Comparison of ENCODE assay signal across 14 cellular contexts in the genomic region with DNA sequence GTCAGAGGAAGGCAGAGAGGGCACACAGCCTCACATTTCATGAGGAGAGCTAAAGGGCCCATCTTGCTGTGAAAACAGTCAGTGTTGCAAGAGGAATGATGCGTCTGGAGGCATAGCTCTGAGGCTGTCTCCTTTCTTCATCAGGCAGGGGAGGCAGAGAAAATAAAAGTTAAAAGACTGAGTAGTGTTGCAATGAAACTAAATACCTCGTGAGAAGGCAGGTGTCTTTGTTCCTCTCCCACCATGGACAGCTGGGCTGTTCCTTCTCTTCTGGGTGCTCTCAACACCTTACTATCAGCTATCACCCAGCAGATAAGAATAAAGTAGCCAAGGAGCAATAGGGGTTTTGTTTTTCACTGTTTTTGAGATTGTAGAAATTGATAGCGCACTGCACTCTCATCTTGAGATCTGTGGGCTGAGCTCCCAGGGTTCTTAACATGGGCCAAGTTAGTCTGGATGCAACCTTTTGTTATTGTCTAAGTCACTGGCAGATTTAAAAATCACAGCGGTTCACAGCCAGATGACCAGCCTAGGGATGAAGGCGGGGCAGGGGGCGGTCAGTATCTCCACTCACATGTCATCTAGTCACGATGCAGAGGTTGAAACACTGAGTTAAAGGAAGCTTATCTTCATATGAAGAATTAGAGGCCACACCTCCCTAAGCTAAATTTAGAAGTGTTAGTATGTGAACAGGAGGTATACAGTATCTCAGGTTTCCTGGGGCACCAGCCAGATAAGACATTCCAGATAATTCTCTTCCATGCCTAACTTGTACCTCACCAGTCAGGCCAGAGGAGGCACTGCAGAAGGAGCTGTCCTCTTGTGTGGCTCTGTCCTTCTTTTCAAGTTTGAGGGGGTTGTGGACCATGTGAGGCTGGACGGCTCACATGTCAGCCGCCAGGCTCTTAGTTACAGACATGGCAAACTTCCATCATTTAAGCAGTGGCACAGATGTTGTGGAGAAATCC. TPM values are rescaled to one million over a fixed set of nuclear protein-coding genes. Genes with fewer than 3 reads are reported as not detected.
DNase-seq lines count a peak whose midpoint lies in the region; ATAC-seq, FAIRE-seq and TF ChIP-seq lines count a peak whose summit lies in the region.
"Had no signal": no experiment of that assay in that cellular context is flagged by ENCODE, and none has a peak within 500 bp of the region (broad histone marks: within the 10 kb centered on the region; RNA-seq: fewer than 3 reads in every experiment).

No MANE protein-coding gene starts in this region.

- CTCF ChIA-PET in H1 (lab: Charles Lee; ENCODE audit: partially characterized antibody): interaction anchor here (0.7 to 3.2 kb wide), 31 partner anchors 8 to 386 kb away, joined by 3 to 20 read pairs (median 4); a partner anchor contains a TSS

- no peak overlapping the region for H3K23ac ChIP-seq in H1 (ENCODE audit: insufficient read length)

- FAIRE-seq in H1 (lab: Jason Lieb, UNC): peak; percentile 66

- H2BK15ac ChIP-seq in H1 (ENCODE audit: low read length): no peak overlapping the region

- no peak overlapping the region for H3K9ac ChIP-seq in H1 (replicated peaks in 1 of 4; ENCODE audit: extremely low read depth in 1 of 4, low read depth in 3 of 4, low read length in 3 of 4)

- no peak overlapping the region for H2BK20ac ChIP-seq in H1 (ENCODE audit: low read length)

- peak; percentile 28 to 70 (median 52); a peak in 3 of 4 replicates for TF ChIP-seq CTCF in H1 (IDR thresholded peaks at IDR 0.05; ENCODE audit: control extremely low read depth in 1 of 3, insufficient read depth in 1 of 3, low read depth in 1 of 3, low read length in 3 of 3)
- TF ChIP-seq CTCF in mesothelial cell of epicardium (IDR thresholded peaks at IDR 0.05; ENCODE audit: unreplicated experiment): peak; percentile 11

- H2BK12ac ChIP-seq in H1 (ENCODE audit: low read depth, low read length): no peak overlapping the region

- peaks cover 7% of the 10 kb centered on the region for H3K4me1 Mint-ChIP-seq in mesothelial cell of epicardium

- H3K27ac Mint-ChIP-seq in mesothelial cell of epicardium: no peak overlapping the region

- H3K36me3 ChIP-seq in H1 (ENCODE audit: control insufficient read depth in 2 of 4, insufficient read depth in 4 of 4, low read length in 3 of 4): no peaks in the 10 kb centered on the region
- H3K36me3 ChIP-seq: SJSA1, suprapubic skin had no signal

- no peak overlapping the region for H4K5ac ChIP-seq in H1 (ENCODE audit: insufficient read length, low read depth, low read length)

- no peak overlapping the region for H2AK5ac ChIP-seq in H1 (ENCODE audit: low read depth, low read length)

- POLR2A ChIA-PET in H1 (lab: Charles Lee; ENCODE audit: partially characterized antibody): no interaction called here

- H3K14ac ChIP-seq in H1 (ENCODE audit: insufficient read length): no peak overlapping the region

- intact Hi-C loops in Right ventricle myocardium inferior (cut with DNase I) (loop anchor here (1.0 to 5.0 kb wide), 3 partner anchors 36 to 68 kb away; a partner anchor contains a TSS), cardiac septum (cut with DNase I) (loop anchor here (2.0 to 5.0 kb wide), 2 partner anchors 35 to 48 kb away; no protein-coding TSS in a partner anchor)

- peak overlapping the region; percentile 57; the same call in 1 of the 2 replicates for H2AFZ ChIP-seq in H1 (ENCODE audit: low read length)

- no peak for TF ChIP-seq EP300 in H1 (IDR thresholded peaks at IDR 0.05; ENCODE audit: borderline replicate concordance in 1 of 2, low read depth in 2 of 2, low read length in 2 of 2)

- H3K9me3 Mint-ChIP-seq in mesothelial cell of epicardium: peaks cover 4% of the 10 kb centered on the region

- H4K91ac ChIP-seq in H1 (replicated peaks; ENCODE audit: insufficient read length, low read length): no peak overlapping the region

- ATAC-seq in Right ventricle myocardium inferior (peak; percentile 88), GM21528 (IDR thresholded peaks at IDR 0.05; ENCODE audit: low FRiP score, unreplicated experiment) (no peak), GM21390 (IDR thresholded peaks at IDR 0.05; ENCODE audit: unreplicated experiment) (no peak), HG03280 (IDR thresholded peaks at IDR 0.05; ENCODE audit: unreplicated experiment) (no peak)

- DNase-seq in Right ventricle myocardium inferior (ENCODE audit: missing footprints) (no peak), cardiac septum (ENCODE audit: low spot score) (no peak), H1 (ENCODE audit: low read depth in 1 of 2, low spot score in 2 of 2) (peak in 1 of 2 experiments; percentile 46), mesothelial cell of epicardium (ENCODE audit: low spot score in 2 of 2, unreplicated experiment in 2 of 2) (no peak), NCI-H1105 (lab: John Stamatoyannopoulos, UW) (no peak)
- DNase-seq: activated naive CD4-positive, alpha-beta T cell treated with anti-CD3 and anti-CD28 coated beads, Interleukin-2, amount 50 U/mL, for 16 hours; hippocampal formation; KBM-7; stimulated activated CD4-positive, alpha-beta T cell treated with anti-CD3 and anti-CD28 coated beads, Interleukin-4, amount 100 ng/mL, for 24 hours had no signal

- peaks cover 5% of the 10 kb centered on the region for H3K27me3 Mint-ChIP-seq in mesothelial cell of epicardium (ENCODE audit: low read depth)

- no peaks in the 10 kb centered on the region for H4K20me1 ChIP-seq in H1 (replicated peaks in 1 of 2; ENCODE audit: control insufficient read depth in 1 of 2, insufficient read depth in 2 of 2, low read length in 2 of 2)

- H3K79me2 ChIP-seq in H1 (ENCODE audit: control insufficient read depth in 1 of 2, insufficient read depth in 2 of 2, low read length in 2 of 2): no peaks in the 10 kb centered on the region

- no peaks in the 10 kb centered on the region for H3K4me1 ChIP-seq in H1 (replicated peaks in 1 of 4; ENCODE audit: control insufficient read depth in 3 of 4, insufficient read depth in 4 of 4, low read length in 3 of 4)
- H3K4me1 ChIP-seq: SJSA1 had no signal

- H3K9me3 ChIP-seq in H1 (ENCODE audit: insufficient read depth in 2 of 2, low read depth in 1 of 2, low read length in 1 of 2): no peaks in the 10 kb centered on the region
- H3K9me3 ChIP-seq: SJSA1, suprapubic skin had no signal

- no peak overlapping the region for H3K4me3 ChIP-seq in H1 (ENCODE audit: extremely low read depth in 1 of 4, insufficient read depth in 2 of 4, low read depth in 3 of 4, low read length in 4 of 4)
- H3K4me3 ChIP-seq: SJSA1, suprapubic skin had no signal

- no peak overlapping the region for H4K8ac ChIP-seq in H1 (ENCODE audit: extremely low read depth, insufficient read depth, low read length)

- TF ChIP-seq RAD21 in H1 (IDR thresholded peaks at IDR 0.05 in 1 of 2, conservative IDR thresholded peaks at IDR 0.05 in 1 of 2; ENCODE audit: low read depth in 2 of 2, low read length in 2 of 2): peak; percentile 35 to 46; a peak in 3 of 4 replicates

- no peak overlapping the region for H2BK5ac ChIP-seq in H1 (ENCODE audit: low read depth, low read length)

- H2BK120ac ChIP-seq in H1 (replicated peaks; ENCODE audit: low read depth, low read length): no peak overlapping the region

- H3K79me1 ChIP-seq in H1 (ENCODE audit: low read depth, low read length): no peaks in the 10 kb centered on the region

- H3K18ac ChIP-seq in H1 (ENCODE audit: extremely low read depth, low read length): no peak overlapping the region

- WGBS in H1 (ENCODE audit: extremely low coverage in 1 of 2, insufficient coverage in 1 of 2, insufficient read length in 1 of 2, insufficient replicate concordance in 2 of 2, low coverage in 1 of 2, low lambda C conversion rate in 2 of 2, missing lambda C conversion rate in 1 of 2), 2 experiments: 88% methylated on average over 9 of the region's 9 CpGs; no CpG with 5 or more reads in 1 of the 2 experiments

- no peak overlapping the region for H3K56ac ChIP-seq in H1 (replicated peaks; ENCODE audit: insufficient read length, low read depth, low read length)

- H3K23me2 ChIP-seq in H1 (ENCODE audit: low read depth, low read length): no peaks in the 10 kb centered on the region

- no peaks in the 10 kb centered on the region for H3K36me3 Mint-ChIP-seq in mesothelial cell of epicardium

- TF ChIP-seq POLR2A in H1 (IDR thresholded peaks at IDR 0.05; ENCODE audit: control extremely low read depth in 1 of 2, low read depth in 2 of 2, low read length in 2 of 2): no peak

- H3K27me3 ChIP-seq in H1 (replicated peaks in 1 of 4; ENCODE audit: control insufficient read depth in 3 of 4, extremely low read depth in 1 of 4, insufficient read depth in 3 of 4, low read length in 3 of 4): no peaks in the 10 kb centered on the region
- H3K27me3 ChIP-seq: SJSA1, suprapubic skin had no signal

- no peak overlapping the region for H3K4ac ChIP-seq in H1 (replicated peaks; ENCODE audit: insufficient read length, low read depth, low read length)

- no peak overlapping the region for H3K4me3 Mint-ChIP-seq in mesothelial cell of epicardium

- no peak overlapping the region for H3K4me2 ChIP-seq in H1 (ENCODE audit: insufficient read depth in 1 of 2, low read depth in 2 of 2, low read length in 2 of 2)

- no peak overlapping the region for H3K27ac ChIP-seq in H1 (ENCODE audit: low read depth, low read length)
- H3K27ac ChIP-seq: SJSA1, suprapubic skin had no signal

TF ChIP-seq in H1, 55 proteins besides CTCF, POLR2A, EP300 and RAD21:
- TF ChIP-seq CBX5 (IDR thresholded peaks at IDR 0.05; ENCODE audit: low read depth, low read length) (no peak), TEAD4 (IDR thresholded peaks at IDR 0.05; ENCODE audit: low read depth, low read length) (0 out of 2 replicates have a peak, but pooled peaks have one; percentile 11)
- TF ChIP-seq, protein P1, sequence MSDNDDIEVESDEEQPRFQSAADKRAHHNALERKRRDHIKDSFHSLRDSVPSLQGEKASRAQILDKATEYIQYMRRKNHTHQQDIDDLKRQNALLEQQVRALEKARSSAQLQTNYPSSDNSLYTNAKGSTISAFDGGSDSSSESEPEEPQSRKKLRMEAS (IDR thresholded peaks at IDR 0.05): peak; percentile 40; the same call in 1 of the 2 replicates

RNA-seq across cellular contexts. Expression of a gene that starts 36.9 kb away (rescaled TPM):
- 58.7 TPM for total RNA-seq in Right ventricle myocardium inferior
- 74.4 TPM for total RNA-seq in cardiac septum
- 5.2 and 5.3 TPM in 2 replicates for total RNA-seq in H1 (2021; fragmentation: NEBNext Ultra II Directional; extraction: Animal tissue kit (Norgen Biotek cat#: 25700))
- polyA plus RNA-seq in H1 (2011; rRNA removed): 2.0 and 2.3 TPM in 2 replicates
- 1.7 TPM for polyA plus RNA-seq in H1 (2011; cell fraction: cytosol; rRNA removed)
- polyA plus RNA-seq in H1 (2011; cell fraction: nucleus; rRNA removed): 1.9 TPM
- 1.9 to 3.6 TPM (median 2.9 TPM) in 4 replicates for polyA plus RNA-seq in H1 (2012, experiment 1 of 2)
- 1.1 TPM for polyA plus RNA-seq in H1 (2012, experiment 2 of 2)
- polyA plus RNA-seq in H1 (2013, experiment 1 of 2): 7.2 TPM
- 9.0 TPM for polyA plus RNA-seq in H1 (2013, experiment 2 of 2)
- polyA minus RNA-seq in H1 (2011; rRNA and poly(A)+ RNA removed): 1.7 and 2.0 TPM in 2 replicates
- 1.5 TPM for polyA minus RNA-seq in H1 (2011; cell fraction: cytosol; rRNA and poly(A)+ RNA removed)
- polyA minus RNA-seq in H1 (2011; cell fraction: nucleus; rRNA and poly(A)+ RNA removed): 1.9 TPM
- 12.6 to 13.9 TPM (median 13.6 TPM) in 3 replicates for total RNA-seq in mesothelial cell of epicardium
- total RNA-seq: SJSA1 had no signal
